In genomic region chr9:69324549-69325401, GRCh38 we compare ENCODE assay signal across 9 cellular contexts. TPM values are rescaled to one million over a fixed set of nuclear protein-coding genes. Genes with fewer than 3 reads are reported as not detected.
A peak's percentile ranks its signal among the peaks of the same experiment; 100 is the strongest.
DNase-seq lines count a peak whose midpoint lies in the region; ATAC-seq, FAIRE-seq and TF ChIP-seq lines count a peak whose summit lies in the region.
"Had no signal": no experiment of that assay in that cellular context is flagged by ENCODE, and none has a peak within 500 bp of the region (broad histone marks: within the 10 kb centered on the region; RNA-seq: fewer than 3 reads in every experiment).

TSS of gene ENTREP1 (plus strand) at chr9:69325215. CDS start at chr9:69325310, 95 bp downstream.

- no peak for DNase-seq in activated CD8-positive, alpha-beta memory T cell treated with anti-CD3 and anti-CD28 coated beads, Interleukin-2, amount 10 ng/mL, durations not matched to agents 7 days and 5 days
- no peak for DNase-seq in activated CD8-positive, alpha-beta memory T cell treated with anti-CD3 and anti-CD28 coated beads, Interleukin-2, amount 50 U/mL, for 4 hours
- peak; percentile 36 for DNase-seq in NCI-H1092 treated with DMSO at 0.1 percent for 48 hours (lab: John Stamatoyannopoulos, UW)
- no peak for DNase-seq in activated T-helper 1 cell treated with anti-CD3 and anti-CD28 coated beads, Interleukin-12 subunit alpha, Interleukin-12 subunit beta, Interleukin-2, Interleukin-4 antibody, amounts not matched to agents 30 ng/mL and 10 ng/mL and 1 ng/mL, durations not matched to agents 14 hours and 24 hours and 36 hours (ENCODE audit: low spot score)
- DNase-seq in heart left ventricle, result peak; percentile 75 to 86 (median 77)
- DNase-seq in pancreas, result peak; percentile 76 to 89 (median 80)
- DNase-seq in CD4-positive, alpha-beta T cell, result no peak

- peak; percentile 23 for ATAC-seq in activated CD8-positive, alpha-beta memory T cell treated with anti-CD3 and anti-CD28 coated beads, Interleukin-2, amount 10 ng/mL, durations not matched to agents 7 days and 5 days
- ATAC-seq in heart left ventricle (peak; percentile 71 to 97 (median 93)), pancreas (peak; percentile 95 to 97 (median 96)), GM21528 (IDR thresholded peaks at IDR 0.05; ENCODE audit: low FRiP score, unreplicated experiment) (no peak)
- ATAC-seq in CD4-positive, alpha-beta T cell (ENCODE audit: poor library complexity), result no peak

- WGBS in heart left ventricle, 4 donors, result 0 to 2% (median 1%) methylated on average over 12 to 81 of the region's 81 CpGs
- 1% methylated on average over 46 to 81 of the region's 81 CpGs for WGBS in pancreas, 2 donors

- no peaks in the 10 kb centered on the region for H3K36me3 ChIP-seq in heart left ventricle
- no peaks in the 10 kb centered on the region for H3K36me3 ChIP-seq in pancreas

- peak in 1 of 2 donors; percentile 41 for TF ChIP-seq POLR2A in heart left ventricle (IDR thresholded peaks at IDR 0.05)

- peaks cover 4% of the 10 kb centered on the region for H3K4me1 Mint-ChIP-seq in activated CD8-positive, alpha-beta memory T cell treated with anti-CD3 and anti-CD28 coated beads, Interleukin-2, amount 10 ng/mL, durations not matched to agents 7 days and 5 days
- peaks cover 4% of the 10 kb centered on the region for H3K4me1 Mint-ChIP-seq in activated T-helper 1 cell treated with anti-CD3 and anti-CD28 coated beads, Interleukin-12 subunit alpha, Interleukin-12 subunit beta, Interleukin-2, Interleukin-4 antibody, amounts not matched to agents 30 ng/mL and 10 ng/mL and 1 ng/mL, durations not matched to agents 14 hours and 24 hours and 36 hours (ENCODE audit: low read depth)
- H3K4me1 Mint-ChIP-seq in CD4-positive, alpha-beta T cell (ENCODE audit: low read depth), result no peaks in the 10 kb centered on the region

- CTCF ChIA-PET in activated CD8-positive, alpha-beta memory T cell treated with anti-CD3 and anti-CD28 coated beads, Interleukin-2, amount 10 ng/mL, durations not matched to agents 7 days and 5 days (lab: Charles Lee), result no interaction called here
- CTCF ChIA-PET in CD4-positive, alpha-beta T cell (lab: Charles Lee), result no interaction called here

- intact Hi-C loops in activated T-helper 1 cell treated with anti-CD3 and anti-CD28 coated beads, Interleukin-12 subunit alpha, Interleukin-12 subunit beta, Interleukin-2, Interleukin-4 antibody, amounts not matched to agents 30 ng/mL and 10 ng/mL and 1 ng/mL, durations not matched to agents 14 hours and 24 hours and 36 hours (cut with micrococcal nuclease), result no loop called here
- intact Hi-C loops in heart left ventricle (cut with DNase I), result loop anchor here in 7 of 10 donors (5.0 to 10.0 kb wide), 12 partner anchors 48 to 102 kb away; no protein-coding TSS in a partner anchor
- intact Hi-C loops in pancreas (cut with DNase I), result no loop called here
- intact Hi-C loops in CD4-positive, alpha-beta T cell (cut with DNase I, micrococcal nuclease), result no loop called here

- no peaks in the 10 kb centered on the region for H3K36me3 Mint-ChIP-seq in activated CD8-positive, alpha-beta memory T cell treated with anti-CD3 and anti-CD28 coated beads, Interleukin-2, amount 10 ng/mL, durations not matched to agents 7 days and 5 days
- no peaks in the 10 kb centered on the region for H3K36me3 Mint-ChIP-seq in activated T-helper 1 cell treated with anti-CD3 and anti-CD28 coated beads, Interleukin-12 subunit alpha, Interleukin-12 subunit beta, Interleukin-2, Interleukin-4 antibody, amounts not matched to agents 30 ng/mL and 10 ng/mL and 1 ng/mL, durations not matched to agents 14 hours and 24 hours and 36 hours (ENCODE audit: low read depth)
- H3K36me3 Mint-ChIP-seq in CD4-positive, alpha-beta T cell (ENCODE audit: low read depth), result no peaks in the 10 kb centered on the region

- no peaks in the 10 kb centered on the region for H3K9me3 Mint-ChIP-seq in activated CD8-positive, alpha-beta memory T cell treated with anti-CD3 and anti-CD28 coated beads, Interleukin-2, amount 10 ng/mL, durations not matched to agents 7 days and 5 days (ENCODE audit: low read depth)
- H3K9me3 Mint-ChIP-seq in activated T-helper 1 cell treated with anti-CD3 and anti-CD28 coated beads, Interleukin-12 subunit alpha, Interleukin-12 subunit beta, Interleukin-2, Interleukin-4 antibody, amounts not matched to agents 30 ng/mL and 10 ng/mL and 1 ng/mL, durations not matched to agents 14 hours and 24 hours and 36 hours, result no peaks in the 10 kb centered on the region
- H3K9me3 Mint-ChIP-seq in CD4-positive, alpha-beta T cell, result no peaks in the 10 kb centered on the region

- H3K9me3 ChIP-seq in heart left ventricle (no peaks in the 10 kb centered on the region), pancreas (no peaks in the 10 kb centered on the region)
- no peaks in the 10 kb centered on the region for H3K9me3 ChIP-seq in CD4-positive, alpha-beta T cell (ENCODE audit: control insufficient read depth, low read length)

- H3K4me1 ChIP-seq in heart left ventricle (peaks cover 0 to 34% (median 4%) of the 10 kb centered on the region in 12 donors), pancreas (peaks cover 0 to 6% (median 0%) of the 10 kb centered on the region in 3 donors)

- no peak for FAIRE-seq in pancreas (lab: Jason Lieb, UNC)
- FAIRE-seq: G401.6 had no signal

- peak within 1 kb of the TSS; percentile 63 to 93 (median 88) for H3K27ac ChIP-seq in heart left ventricle
- H3K27ac ChIP-seq in pancreas, result peak within 1 kb of the TSS; percentile 16 to 68 (median 62)
- H3K27ac ChIP-seq in CD4-positive, alpha-beta T cell (ENCODE audit: low read depth, low read length), result no peak within 1 kb of the TSS

- H3K27me3 ChIP-seq in heart left ventricle (peaks cover 0 to 23% (median 0%) of the 10 kb centered on the region in 9 donors), pancreas (no peaks in the 10 kb centered on the region)
- peaks cover 45% of the 10 kb centered on the region for H3K27me3 ChIP-seq in CD4-positive, alpha-beta T cell (ENCODE audit: control insufficient read depth, insufficient read depth, low read length)

- TF ChIP-seq CTCF in heart left ventricle (IDR thresholded peaks at IDR 0.05) (peak in 7 of 12 donors; percentile 13 to 44 (median 35)), pancreas (IDR thresholded peaks at IDR 0.05) (no peak)
- no peak for TF ChIP-seq CTCF in CD4-positive, alpha-beta T cell (IDR thresholded peaks at IDR 0.05)

- H3K4me3 ChIP-seq in heart left ventricle (peak within 1 kb of the TSS; percentile 51 to 87 (median 67)), pancreas (peak within 1 kb of the TSS; percentile 35 to 67 (median 52))

- peak within 1 kb of the TSS; percentile 32 for H3K4me3 Mint-ChIP-seq in activated CD8-positive, alpha-beta memory T cell treated with anti-CD3 and anti-CD28 coated beads, Interleukin-2, amount 10 ng/mL, durations not matched to agents 7 days and 5 days
- peak within 1 kb of the TSS; percentile 33 for H3K4me3 Mint-ChIP-seq in activated T-helper 1 cell treated with anti-CD3 and anti-CD28 coated beads, Interleukin-12 subunit alpha, Interleukin-12 subunit beta, Interleukin-2, Interleukin-4 antibody, amounts not matched to agents 30 ng/mL and 10 ng/mL and 1 ng/mL, durations not matched to agents 14 hours and 24 hours and 36 hours
- no peak within 1 kb of the TSS for H3K4me3 Mint-ChIP-seq in CD4-positive, alpha-beta T cell

- no peak within 1 kb of the TSS for H3K27ac Mint-ChIP-seq in activated CD8-positive, alpha-beta memory T cell treated with anti-CD3 and anti-CD28 coated beads, Interleukin-2, amount 10 ng/mL, durations not matched to agents 7 days and 5 days
- H3K27ac Mint-ChIP-seq in activated T-helper 1 cell treated with anti-CD3 and anti-CD28 coated beads, Interleukin-12 subunit alpha, Interleukin-12 subunit beta, Interleukin-2, Interleukin-4 antibody, amounts not matched to agents 30 ng/mL and 10 ng/mL and 1 ng/mL, durations not matched to agents 14 hours and 24 hours and 36 hours, result no peak within 1 kb of the TSS
- H3K27ac Mint-ChIP-seq in CD4-positive, alpha-beta T cell, result no peak within 1 kb of the TSS

- H3K27me3 Mint-ChIP-seq in activated CD8-positive, alpha-beta memory T cell treated with anti-CD3 and anti-CD28 coated beads, Interleukin-2, amount 10 ng/mL, durations not matched to agents 7 days and 5 days, result peaks cover 55% of the 10 kb centered on the region
- peaks cover 50% of the 10 kb centered on the region for H3K27me3 Mint-ChIP-seq in activated T-helper 1 cell treated with anti-CD3 and anti-CD28 coated beads, Interleukin-12 subunit alpha, Interleukin-12 subunit beta, Interleukin-2, Interleukin-4 antibody, amounts not matched to agents 30 ng/mL and 10 ng/mL and 1 ng/mL, durations not matched to agents 14 hours and 24 hours and 36 hours (ENCODE audit: insufficient read depth)
- H3K27me3 Mint-ChIP-seq in CD4-positive, alpha-beta T cell, result peaks cover 61% of the 10 kb centered on the region

- POLR2A ChIA-PET in CD4-positive, alpha-beta T cell (lab: Charles Lee), result no interaction called here

RNA-seq across cellular contexts. Expression of gene ENTREP1, which starts in this region (rescaled TPM):
- not detected for total RNA-seq in activated CD8-positive, alpha-beta memory T cell treated with anti-CD3 and anti-CD28 coated beads, Interleukin-2, amount 10 ng/mL, durations not matched to agents 7 days and 5 days
- total RNA-seq in activated T-helper 1 cell treated with anti-CD3 and anti-CD28 coated beads, Interleukin-12 subunit alpha, Interleukin-12 subunit beta, Interleukin-2, Interleukin-4 antibody, amounts not matched to agents 30 ng/mL and 10 ng/mL and 1 ng/mL, durations not matched to agents 14 hours and 24 hours and 36 hours, result not detected in 2 replicates
- total RNA-seq in heart left ventricle (10 to 100 TPM; 16.6 to 29.1 (median 24.8) TPM), pancreas (1 to 10 TPM; 2.7 to 7.9 (median 4.8) TPM)
- polyA plus RNA-seq in heart left ventricle (10 to 100 TPM; 12.6 to 15.7 TPM), pancreas (1 to 10 TPM; 5.2 to 8.8 TPM)
- under 1 TPM; 0.08 to 0.14 TPM for total RNA-seq in CD4-positive, alpha-beta T cell

Comparison
In these comparisons a context has a peak if more than half of its experiments do, and no peak if none do; other contexts are left out.
1. Peak in ATAC-seq in activated CD8-positive, alpha-beta memory T cell treated with anti-CD3 and anti-CD28 coated beads, Interleukin-2, amount 10 ng/mL, durations not matched to agents 7 days and 5 days; RNA of the gene not detected or under 1 TPM.
2. ATAC-seq: peak in heart left ventricle (4 of 4) and pancreas (4 of 4); none in CD4-positive, alpha-beta T cell (single experiment) and GM21528 (single experiment).
3. DNase-seq: peak in NCI-H1092 treated with DMSO at 0.1 percent for 48 hours (single experiment), heart left ventricle (5 of 5) and pancreas (6 of 6); none in activated CD8-positive, alpha-beta memory T cell treated with anti-CD3 and anti-CD28 coated beads, Interleukin-2, amount 10 ng/mL, durations not matched to agents 7 days and 5 days (single experiment), activated CD8-positive, alpha-beta memory T cell treated with anti-CD3 and anti-CD28 coated beads, Interleukin-2, amount 50 U/mL, for 4 hours (single experiment), activated T-helper 1 cell treated with anti-CD3 and anti-CD28 coated beads, Interleukin-12 subunit alpha, Interleukin-12 subunit beta, Interleukin-2, Interleukin-4 antibody, amounts not matched to agents 30 ng/mL and 10 ng/mL and 1 ng/mL, durations not matched to agents 14 hours and 24 hours and 36 hours (single experiment) and CD4-positive, alpha-beta T cell (0 of 10).
4. CTCF ChIP-seq: peak in heart left ventricle (7 of 12); none in pancreas (0 of 4) and CD4-positive, alpha-beta T cell (single experiment).
5. intact Hi-C loops: an anchor here in heart left ventricle (5.0 to 10.0 kb wide); none called in activated T-helper 1 cell treated with anti-CD3 and anti-CD28 coated beads, Interleukin-12 subunit alpha, Interleukin-12 subunit beta, Interleukin-2, Interleukin-4 antibody, amounts not matched to agents 30 ng/mL and 10 ng/mL and 1 ng/mL, durations not matched to agents 14 hours and 24 hours and 36 hours, pancreas and CD4-positive, alpha-beta T cell.